Comparison of ENCODE assay signal across 1 cellular context in genomic region chr2:230874876-230875275, GRCh38.
TF ChIP-seq lines count a peak whose summit lies in the region.

No MANE protein-coding gene starts in this region.

TF ChIP-seq in GM12878, 131 proteins besides CTCF, POLR2A, EP300 and RAD21:
- TF ChIP-seq ZBED1 (IDR thresholded peaks at IDR 0.05; ENCODE audit: borderline replicate concordance) (no peak), CHD2 (IDR thresholded peaks at IDR 0.05; ENCODE audit: borderline replicate concordance, low read depth, low read length) (no peak), GATAD2B (conservative IDR thresholded peaks at IDR 0.05; ENCODE audit: low read depth) (no peak), BRCA1 (IDR thresholded peaks at IDR 0.05; ENCODE audit: low read depth, low read length) (no peak), NR2C1 (IDR thresholded peaks at IDR 0.05) (no peak), TCF7 (IDR thresholded peaks at IDR 0.05; ENCODE audit: borderline replicate concordance) (no peak), ATF2 (IDR thresholded peaks at IDR 0.05; ENCODE audit: low read length) (no peak), PML (IDR thresholded peaks at IDR 0.05; ENCODE audit: low read length) (no peak), NFIC (IDR thresholded peaks at IDR 0.05; ENCODE audit: low read depth, low read length) (no peak), KLF5 (IDR thresholded peaks at IDR 0.05; ENCODE audit: partially characterized antibody) (no peak), ZZZ3 (IDR thresholded peaks at IDR 0.05; ENCODE audit: control insufficient read depth, insufficient read length, low read depth) (no peak), IKZF1 (conservative IDR thresholded peaks at IDR 0.05) (no peak), IRF5 (IDR thresholded peaks at IDR 0.05; ENCODE audit: borderline replicate concordance) (no peak), TBL1XR1 (IDR thresholded peaks at IDR 0.05; ENCODE audit: low read depth, low read length) (no peak)
